20 cellular contexts compared by ENCODE assay signal in the genomic region with DNA sequence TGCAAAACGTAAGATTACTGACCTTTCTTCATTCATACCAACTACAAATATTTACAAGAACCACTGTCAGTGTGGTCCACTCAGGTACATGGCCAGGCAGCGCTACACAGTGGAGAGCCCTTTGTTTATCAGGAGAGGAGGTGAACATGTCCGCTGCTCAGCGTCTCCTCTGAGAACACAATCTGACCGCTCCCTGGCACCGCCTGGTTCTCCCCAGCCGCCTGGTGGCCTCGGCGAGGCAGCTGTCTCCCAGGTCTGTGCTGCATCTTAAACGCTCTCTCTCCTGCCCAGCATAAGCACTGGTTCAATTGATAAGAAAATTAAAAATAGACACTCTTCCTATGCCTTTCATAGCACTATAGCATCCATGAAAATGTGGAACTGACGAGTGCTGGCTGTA.
DNase-seq lines count a peak whose midpoint lies in the region; ATAC-seq and TF ChIP-seq lines count a peak whose summit lies in the region.
"Had no signal": no experiment of that assay in that cellular context is flagged by ENCODE, and none has a peak within 500 bp of the region (broad histone marks: within the 10 kb centered on the region; RNA-seq: fewer than 3 reads in every experiment).

No MANE protein-coding gene starts in this region.

- TF ChIP-seq CTCF in glutamatergic neuron (IDR thresholded peaks at IDR 0.05; ENCODE audit: partially characterized antibody, unreplicated experiment) = no peak

- ATAC-seq in GM19397 (IDR thresholded peaks at IDR 0.05; ENCODE audit: unreplicated experiment) = no peak
- no peak for ATAC-seq in HG03521 (IDR thresholded peaks at IDR 0.05; ENCODE audit: unreplicated experiment)

- H3K4me3 Mint-ChIP-seq in glutamatergic neuron (ENCODE audit: unreplicated experiment) = peak overlapping the region; percentile 2
- H3K4me3 Mint-ChIP-seq: activated naive CD8-positive, alpha-beta T cell; B cell; central memory CD8-positive, alpha-beta T cell had no signal

- peaks cover 19% of the 10 kb centered on the region for H3K4me1 Mint-ChIP-seq in glutamatergic neuron (ENCODE audit: low read depth, unreplicated experiment)
- H3K4me1 Mint-ChIP-seq: central memory CD8-positive, alpha-beta T cell had no signal

- no peaks in the 10 kb centered on the region for H3K9me3 Mint-ChIP-seq in glutamatergic neuron (ENCODE audit: unreplicated experiment)
- H3K9me3 Mint-ChIP-seq: central memory CD8-positive, alpha-beta T cell had no signal

- H3K27ac Mint-ChIP-seq in glutamatergic neuron (ENCODE audit: unreplicated experiment) = no peak overlapping the region
- H3K27ac Mint-ChIP-seq: activated naive CD8-positive, alpha-beta T cell; B cell had no signal

- DNase-seq in NCI-H1417 (lab: John Stamatoyannopoulos, UW) (peak in 2 of 3 experiments; percentile 9 to 57), NCI-H1417 treated with DMSO at 0.1 percent for 48 hours (lab: John Stamatoyannopoulos, UW) (no peak), NCI-H2227 treated with DMSO at 0.1 percent for 48 hours (lab: John Stamatoyannopoulos, UW) (peak; percentile 59), glutamatergic neuron (peak; percentile 38), pons (ENCODE audit: low spot score) (peak; percentile 25)
- DNase-seq in stimulated activated CD4-positive, alpha-beta T cell treated with anti-CD3 and anti-CD28 coated beads, Interleukin-4, amount 100 ng/mL, for 24 hours = no peak
- DNase-seq: activated CD4-positive, alpha-beta T cell treated with anti-CD3 and anti-CD28 coated beads for 4 hours; Caco-2; hippocampal formation; IMR-90; NCI-H1436; NCI-H2171; SHP77 treated with DMSO at 0.1 percent for 48 hours; stimulated activated CD4-positive, alpha-beta T cell treated with anti-CD3 and anti-CD28 coated beads, Interleukin-2, amount 100 ng/mL, for 48 hours; stimulated activated naive CD4-positive, alpha-beta T cell had no signal

- H3K36me3 Mint-ChIP-seq in glutamatergic neuron (ENCODE audit: unreplicated experiment) = no peaks in the 10 kb centered on the region
- H3K36me3 Mint-ChIP-seq: activated naive CD8-positive, alpha-beta T cell had no signal

- peaks cover 1% of the 10 kb centered on the region for H3K27me3 Mint-ChIP-seq in glutamatergic neuron (ENCODE audit: unreplicated experiment)
- H3K27me3 Mint-ChIP-seq: central memory CD8-positive, alpha-beta T cell had no signal

Comparison
In these comparisons a context has a peak if more than half of its experiments do, and no peak if none do; other contexts are left out.
1. DNase-seq: peak in NCI-H1417 (2 of 3), NCI-H2227 treated with DMSO at 0.1 percent for 48 hours (single experiment), glutamatergic neuron (single experiment) and pons (single experiment); none in NCI-H1417 treated with DMSO at 0.1 percent for 48 hours (single experiment) and stimulated activated CD4-positive, alpha-beta T cell treated with anti-CD3 and anti-CD28 coated beads, Interleukin-4, amount 100 ng/mL, for 24 hours (single experiment).